In the genomic region with DNA sequence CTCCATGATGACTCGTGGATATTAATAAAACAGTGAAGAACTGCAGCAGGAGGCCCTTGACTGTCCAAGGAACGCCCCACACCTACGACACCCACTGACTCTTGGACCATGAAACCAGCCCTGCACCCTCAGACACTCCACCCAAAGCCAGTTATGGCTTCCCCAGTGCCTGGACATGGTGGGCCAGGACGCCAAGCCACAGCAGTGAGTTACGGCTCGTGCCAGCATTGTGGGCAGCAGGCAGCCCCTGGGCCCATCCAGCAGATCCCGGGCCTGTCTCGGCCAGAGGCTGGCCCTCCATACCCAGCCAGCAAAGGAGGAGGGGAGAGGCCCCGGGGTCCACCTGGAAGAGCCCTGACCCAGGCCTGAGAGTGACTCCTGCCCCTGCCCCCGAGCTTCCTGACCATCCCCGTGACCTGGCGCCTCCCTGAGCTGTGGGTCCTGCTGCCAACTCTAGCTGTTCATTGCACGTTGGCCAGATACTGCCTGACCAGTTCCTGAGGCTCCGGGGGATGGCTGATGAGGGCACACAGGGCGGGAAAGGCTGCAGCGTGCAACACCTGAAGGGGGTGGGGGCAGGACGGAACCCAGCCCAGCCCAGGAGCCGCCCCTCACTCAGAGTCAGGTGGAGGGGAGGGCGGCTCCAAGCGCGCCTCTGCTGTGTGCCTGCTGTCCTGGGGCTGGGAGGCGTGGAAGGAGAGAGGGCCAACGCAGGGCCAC, we compare ENCODE assay signal across 10 cellular contexts. TPM values are rescaled to one million over a fixed set of nuclear protein-coding genes. Genes with fewer than 3 reads are reported as not detected.
A peak's percentile ranks its signal among the peaks of the same experiment; 100 is the strongest.
DNase-seq lines count a peak whose midpoint lies in the region; ATAC-seq and TF ChIP-seq lines count a peak whose summit lies in the region.
"Had no signal": no experiment of that assay in that cellular context is flagged by ENCODE, and none has a peak within 500 bp of the region (broad histone marks: within the 10 kb centered on the region; RNA-seq: fewer than 3 reads in every experiment).

No MANE protein-coding gene starts in this region.

- H3K9me3 ChIP-seq in colonic mucosa = no peaks in the 10 kb centered on the region

- peak overlapping the region; percentile 74 for H3K27ac ChIP-seq in colonic mucosa

- H3K4me3 ChIP-seq in colonic mucosa = peak overlapping the region; percentile 41

- H3K36me3 Mint-ChIP-seq in HFFc6 (ENCODE audit: low read depth) = no peaks in the 10 kb centered on the region
- peaks cover 0 to 2% of the 10 kb centered on the region in 2 donors for H3K36me3 Mint-ChIP-seq in stimulated activated naive B cell treated with anti-CD40 and anti-IgM and Interleukin-4, amounts not matched to agents 10 μg/mL and 1 μg/mL and 100 μg/mL, for 72 hours

- peak overlapping the region; percentile 75 to 82 for H3K9ac ChIP-seq in colonic mucosa (ENCODE audit: low read depth in 2 of 2, low read length in 2 of 2)

- no peaks in the 10 kb centered on the region for H3K36me3 ChIP-seq in colonic mucosa

- peak overlapping the region; percentile 97 for H3K27ac Mint-ChIP-seq in HFFc6
- H3K27ac Mint-ChIP-seq in stimulated activated naive B cell treated with anti-CD40 and anti-IgM and Interleukin-4, amounts not matched to agents 10 μg/mL and 1 μg/mL and 100 μg/mL, for 72 hours = peak overlapping the region; percentile 83

- peak overlapping the region; percentile 82; the same call in 1 of the 2 replicates for H3K4me3 Mint-ChIP-seq in HFFc6
- peak overlapping the region; percentile 25 to 65 for H3K4me3 Mint-ChIP-seq in stimulated activated naive B cell treated with anti-CD40 and anti-IgM and Interleukin-4, amounts not matched to agents 10 μg/mL and 1 μg/mL and 100 μg/mL, for 72 hours

- intact Hi-C loops in colonic mucosa (cut with DNase I) = no loop called here

- H3K4me1 Mint-ChIP-seq in HFFc6 (ENCODE audit: low read depth) = peaks cover 12% of the 10 kb centered on the region
- H3K4me1 Mint-ChIP-seq in stimulated activated naive B cell treated with anti-CD40 and anti-IgM and Interleukin-4, amounts not matched to agents 10 μg/mL and 1 μg/mL and 100 μg/mL, for 72 hours = peaks cover 3 to 20% of the 10 kb centered on the region in 2 donors

- DNase-seq in HFFc6 (no peak), colonic mucosa (no peak), left lobe of liver (ENCODE audit: low spot score) (peak; percentile 71), NCI-H1092 (lab: John Stamatoyannopoulos, UW) (no peak), NCI-H446 (lab: John Stamatoyannopoulos, UW) (no peak), medulla oblongata (ENCODE audit: extremely low spot score) (no peak)
- DNase-seq in stimulated activated naive B cell treated with anti-CD40 and anti-IgM and Interleukin-4, amounts not matched to agents 10 μg/mL and 1 μg/mL and 100 μg/mL, for 72 hours = no peak
- DNase-seq: activated T-cell treated with anti-CD3 and anti-CD28 coated beads for 4 hours, Kasumi-1 had no signal

- H3K27me3 ChIP-seq in colonic mucosa = no peaks in the 10 kb centered on the region

- peak; percentile 43 for ATAC-seq in left lobe of liver
- peak in 1 of 2 donors; percentile 6 for ATAC-seq in stimulated activated naive B cell treated with anti-CD40 and anti-IgM and Interleukin-4, amounts not matched to agents 10 μg/mL and 1 μg/mL and 100 μg/mL, for 72 hours (replicated peaks)
- no peak for ATAC-seq in HG02938 (IDR thresholded peaks at IDR 0.05; ENCODE audit: unreplicated experiment)

- TF ChIP-seq CTCF in HFFc6 (IDR thresholded peaks at IDR 0.05) (no peak), colonic mucosa (IDR thresholded peaks at IDR 0.05) (no peak)

- no peaks in the 10 kb centered on the region for H3K9me3 Mint-ChIP-seq in HFFc6
- H3K9me3 Mint-ChIP-seq in stimulated activated naive B cell treated with anti-CD40 and anti-IgM and Interleukin-4, amounts not matched to agents 10 μg/mL and 1 μg/mL and 100 μg/mL, for 72 hours = no peaks in the 10 kb centered on the region

- peaks cover 8% of the 10 kb centered on the region for H3K27me3 Mint-ChIP-seq in HFFc6 (ENCODE audit: insufficient read depth)
- peaks cover 24 to 47% of the 10 kb centered on the region in 2 donors for H3K27me3 Mint-ChIP-seq in stimulated activated naive B cell treated with anti-CD40 and anti-IgM and Interleukin-4, amounts not matched to agents 10 μg/mL and 1 μg/mL and 100 μg/mL, for 72 hours

- peaks cover 19% of the 10 kb centered on the region for H3K4me1 ChIP-seq in colonic mucosa

RNA-seq across cellular contexts. Expression of a gene that starts 0.8 kb away (rescaled TPM):
- under 1 TPM in 5 of 6 experiments, not detected in 1; 0.13 to 0.62 (median 0.21) TPM for total RNA-seq in HFFc6 (2021; fragmentation: NEBNext Ultra II Directional; extraction: Animal tissue kit (Norgen Biotek cat#: 25700))
- 1 to 10 TPM; 7.1 to 8.4 TPM for total RNA-seq in colonic mucosa
- 7.6 TPM for total RNA-seq in left lobe of liver

RNA-seq across cellular contexts. Expression of a gene that starts 13.8 kb away (rescaled TPM):
- 10 to 100 TPM; 14.2 to 23.0 (median 18.8) TPM for total RNA-seq in HFFc6 (2021; fragmentation: NEBNext Ultra II Directional; extraction: Animal tissue kit (Norgen Biotek cat#: 25700))
- 10 to 100 TPM; 17.3 to 53.6 TPM for total RNA-seq in colonic mucosa
- 7.4 TPM for total RNA-seq in left lobe of liver

RNA-seq across cellular contexts. Expression of a gene that starts 14.1 kb away (rescaled TPM):
- total RNA-seq in HFFc6 (2021; fragmentation: NEBNext Ultra II Directional; extraction: Animal tissue kit (Norgen Biotek cat#: 25700)) = 100 to 1,000 TPM; 181 to 374 (median 290) TPM
- total RNA-seq in colonic mucosa (100 to 1,000 TPM; 416 to 553 TPM), left lobe of liver (203 TPM)

RNA-seq across cellular contexts. Expression of a gene that starts 17.5 kb away (rescaled TPM):
- 10 to 100 TPM; 28.5 to 34.5 (median 30.2) TPM for total RNA-seq in HFFc6 (2021; fragmentation: NEBNext Ultra II Directional; extraction: Animal tissue kit (Norgen Biotek cat#: 25700))
- total RNA-seq in colonic mucosa (10 to 100 TPM; 50.8 to 53.2 TPM), left lobe of liver (16.6 TPM)
